In genomic region chr17:1684307-1685189, GRCh38 we compare ENCODE assay signal across 1 cellular context.
TF ChIP-seq lines count a peak whose summit lies in the region.

TSS of gene PRPF8 (minus strand) at chr17:1684867. CDS start at chr17:1684571, 296 bp downstream.

TF ChIP-seq in HEK293, 187 proteins besides CTCF, POLR2A, EP300 and RAD21 (continued from another document and continues in another):
- no peak for TF ChIP-seq TSHZ1 (tag by site-specific recombination; IDR thresholded peaks at IDR 0.05; ENCODE audit: borderline replicate concordance)
- TF ChIP-seq ZNF488 (tag by site-specific recombination; IDR thresholded peaks at IDR 0.05), result no peak
- TF ChIP-seq GLIS1 (tag by site-specific recombination; IDR thresholded peaks at IDR 0.05), result no peak
- no peak for TF ChIP-seq ZNF19 (tag by site-specific recombination; IDR thresholded peaks at IDR 0.05; ENCODE audit: low read depth)
- peak; percentile 76 for TF ChIP-seq ZNF10 (tag by site-specific recombination; IDR thresholded peaks at IDR 0.05)
- no peak for TF ChIP-seq ZNF132 (tag by site-specific recombination; IDR thresholded peaks at IDR 0.05; ENCODE audit: borderline replicate concordance)
- no peak for TF ChIP-seq ZNF585B (tag by site-specific recombination; IDR thresholded peaks at IDR 0.05)
- no peak for TF ChIP-seq ZNF521 (tag by site-specific recombination; IDR thresholded peaks at IDR 0.05)
- TF ChIP-seq GLI4 (tag by site-specific recombination; IDR thresholded peaks at IDR 0.05), result peak; percentile 72; the same call in 1 of the 2 replicates
- no peak for TF ChIP-seq ZNF549 (tag by site-specific recombination; IDR thresholded peaks at IDR 0.05)
- TF ChIP-seq ZNF311 (tag by site-specific recombination; IDR thresholded peaks at IDR 0.05; ENCODE audit: borderline replicate concordance), result no peak
- TF ChIP-seq HOXC10 (CRISPR knock-in tag; IDR thresholded peaks at IDR 0.05), result no peak
- peak; percentile 67; the same call in 1 of the 2 replicates for TF ChIP-seq PBX3 (CRISPR knock-in tag; IDR thresholded peaks at IDR 0.05)
- no peak for TF ChIP-seq ZNF341 (tag by site-specific recombination; IDR thresholded peaks at IDR 0.05; ENCODE audit: low read depth)
- no peak for TF ChIP-seq ZNF239 (tag by site-specific recombination; IDR thresholded peaks at IDR 0.05)
- peak; percentile 80 for TF ChIP-seq PRDM1 (tag by site-specific recombination; IDR thresholded peaks at IDR 0.05)
- no peak for TF ChIP-seq ZSCAN4 (tag by site-specific recombination; IDR thresholded peaks at IDR 0.05)
- TF ChIP-seq ZNF610 (tag by site-specific recombination; IDR thresholded peaks at IDR 0.05; ENCODE audit: borderline replicate concordance), result peak; percentile 84; the same call in 1 of the 2 replicates
- peak; percentile 38; the same call in 1 of the 2 replicates for TF ChIP-seq ZNF600 (tag by site-specific recombination; IDR thresholded peaks at IDR 0.05)
- peak; percentile 41; the same call in 1 of the 2 replicates for TF ChIP-seq PATZ1 (tag by site-specific recombination; IDR thresholded peaks at IDR 0.05)
- no peak for TF ChIP-seq ZBTB44 (tag by site-specific recombination; IDR thresholded peaks at IDR 0.05)
- TF ChIP-seq SP7 (tag by site-specific recombination; IDR thresholded peaks at IDR 0.05), result peak; percentile 72; the same call in 1 of the 2 replicates
- no peak for TF ChIP-seq ZNF704 (tag by site-specific recombination; IDR thresholded peaks at IDR 0.05)
- no peak for TF ChIP-seq ZNF544 (tag by site-specific recombination; IDR thresholded peaks at IDR 0.05)
- TF ChIP-seq WT1 (tag by site-specific recombination; IDR thresholded peaks at IDR 0.05), result no peak
- no peak for TF ChIP-seq ZNF169 (tag by site-specific recombination; IDR thresholded peaks at IDR 0.05)
- no peak for TF ChIP-seq ZNF596 (tag by site-specific recombination; IDR thresholded peaks at IDR 0.05)
- TF ChIP-seq ZBTB21 (tag by site-specific recombination; IDR thresholded peaks at IDR 0.05), result 0 out of 2 replicates have a peak, but pooled peaks have one; percentile 14
- no peak for TF ChIP-seq ZNF530 (tag by site-specific recombination; IDR thresholded peaks at IDR 0.05; ENCODE audit: low read depth)
- no peak for TF ChIP-seq RBAK (tag by site-specific recombination; IDR thresholded peaks at IDR 0.05)
- TF ChIP-seq ZNF274 (IDR thresholded peaks at IDR 0.05; ENCODE audit: low read length), result no peak
- TF ChIP-seq ZNF274 (tag by site-specific recombination; IDR thresholded peaks at IDR 0.05; ENCODE audit: borderline replicate concordance), result no peak
- TF ChIP-seq ZNF140 (tag by site-specific recombination; IDR thresholded peaks at IDR 0.05), result no peak
- TF ChIP-seq ZNF791 (tag by site-specific recombination; IDR thresholded peaks at IDR 0.05), result no peak
- TF ChIP-seq ZBTB1 (tag by site-specific recombination; IDR thresholded peaks at IDR 0.05), result 0 out of 2 replicates have a peak, but pooled peaks have one; percentile 15
- no peak; the same call in 1 of the 2 replicates for TF ChIP-seq PRDM4 (tag by site-specific recombination; IDR thresholded peaks at IDR 0.05)
- TF ChIP-seq ZNF658 (tag by site-specific recombination; IDR thresholded peaks at IDR 0.05), result no peak
- TF ChIP-seq REST (tag by site-specific recombination; IDR thresholded peaks at IDR 0.05), result no peak
- no peak for TF ChIP-seq GFI1B (tag by site-specific recombination; IDR thresholded peaks at IDR 0.05)
- peak; percentile 83; the same call in 1 of the 2 replicates for TF ChIP-seq ZNF561 (tag by site-specific recombination; IDR thresholded peaks at IDR 0.05; ENCODE audit: borderline replicate concordance)
- TF ChIP-seq ZNF48 (tag by site-specific recombination; IDR thresholded peaks at IDR 0.05), result no peak
- no peak for TF ChIP-seq ZNF18 (tag by site-specific recombination; IDR thresholded peaks at IDR 0.05)
- TF ChIP-seq ZNF202 (tag by site-specific recombination; IDR thresholded peaks at IDR 0.05; ENCODE audit: borderline replicate concordance), result no peak
- TF ChIP-seq ZNF621 (tag by site-specific recombination; IDR thresholded peaks at IDR 0.05), result no peak
- TF ChIP-seq ZNF747 (tag by site-specific recombination; IDR thresholded peaks at IDR 0.05), result no peak
